ENCODE assay signal across 22 cellular contexts in the genomic region with DNA sequence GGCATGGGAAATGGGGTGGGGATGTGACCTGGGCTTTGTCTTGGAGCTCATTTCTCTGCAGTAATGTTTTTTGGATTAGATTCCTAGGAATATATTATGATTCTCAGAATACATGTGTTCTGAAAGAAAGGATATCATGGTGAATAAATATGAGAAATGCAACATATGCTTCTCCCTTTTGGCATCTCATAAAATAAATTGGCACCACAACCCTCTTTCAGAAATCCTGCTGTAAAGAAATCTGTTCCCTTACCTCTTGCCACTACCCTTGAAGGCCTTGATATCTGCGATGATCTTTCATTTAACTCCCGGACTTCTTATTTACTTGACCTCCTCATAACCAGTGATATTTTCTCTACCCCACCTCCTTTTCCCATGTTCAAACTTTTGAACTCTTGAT.
DNase-seq lines count a peak whose midpoint lies in the region; TF ChIP-seq lines count a peak whose summit lies in the region.
"Had no signal": no experiment of that assay in that cellular context is flagged by ENCODE, and none has a peak within 500 bp of the region (broad histone marks: within the 10 kb centered on the region; RNA-seq: fewer than 3 reads in every experiment).

No MANE protein-coding gene starts in this region.

- no peaks in the 10 kb centered on the region for H4K20me1 ChIP-seq in H9 (ENCODE audit: control insufficient read depth, insufficient read depth, insufficient read length)
- H4K20me1 ChIP-seq: BLaER1 treated with 17β-estradiol and CSF1 and Interleukin-3, amounts not matched to agents 10 nM and 100 nM had no signal

- no peak overlapping the region for H3K56ac ChIP-seq in H9 (ENCODE audit: insufficient read length, low read depth, low read length)

- no peaks in the 10 kb centered on the region for H3K79me2 ChIP-seq in H9 (ENCODE audit: insufficient read depth, low read length)

- DNase-seq in H9 (no peak), cerebellar cortex (ENCODE audit: low spot score) (peak; percentile 85), inferior parietal cortex (ENCODE audit: extremely low spot score) (peak; percentile 19), 8988T (no peak), NCI-H774 (lab: John Stamatoyannopoulos, UW) (no peak), DMS114 treated with DMSO at 0.1 percent for 48 hours (lab: John Stamatoyannopoulos, UW; ENCODE audit: unreplicated experiment) (no peak)
- DNase-seq in activated CD4-positive, alpha-beta T cell treated with anti-CD3 and anti-CD28 coated beads, Interleukin-2, amount 50 U/mL, for 1 hour, result no peak
- DNase-seq: AML-193; Caco-2; Calu3; CD4-positive, alpha-beta T cell; CD8-positive, alpha-beta T cell; DMS153; DMS53; DMS79; DND-41; EL; GF-D8 had no signal

- H3K79me1 ChIP-seq in H9 (ENCODE audit: insufficient read depth, low read depth, low read length, poor library complexity, severe bottlenecking), result no peaks in the 10 kb centered on the region

- no peaks in the 10 kb centered on the region for H3K23me2 ChIP-seq in H9 (ENCODE audit: insufficient read length, low read depth, low read length, poor library complexity, severe bottlenecking)

- TF ChIP-seq CTCF in H9 (conservative IDR thresholded peaks at IDR 0.05), result no peak

- no peak overlapping the region for H3K9ac ChIP-seq in H9 (ENCODE audit: extremely low read depth, insufficient read length, low read length)
- H3K9ac ChIP-seq: BLaER1 treated with 17β-estradiol and CSF1 and Interleukin-3, amounts not matched to agents 10 nM and 100 nM had no signal

- no peak overlapping the region for H2BK15ac ChIP-seq in H9 (ENCODE audit: low read depth, low read length)

- no peak overlapping the region for H4K5ac ChIP-seq in H9 (ENCODE audit: insufficient read length, low read depth, low read length)

- peaks cover 5 to 7% of the 10 kb centered on the region in 2 experiments; a peak in 1 of 4 replicates for H3K4me1 Mint-ChIP-seq in H9
- H3K4me1 Mint-ChIP-seq: B cell had no signal

- H4K91ac ChIP-seq in H9 (ENCODE audit: insufficient read length, low read depth, low read length), result no peak overlapping the region

- no peaks in the 10 kb centered on the region for H3K4me1 ChIP-seq in H9 (ENCODE audit: insufficient read depth, low read length)
- H3K4me1 ChIP-seq: A549; BLaER1 treated with 17β-estradiol and CSF1 and Interleukin-3, amounts not matched to agents 10 nM and 100 nM; Caco-2 had no signal

- no peak overlapping the region for H3K23ac ChIP-seq in H9 (ENCODE audit: insufficient read length, low read depth, low read length)

- no peaks in the 10 kb centered on the region for H3K36me3 Mint-ChIP-seq in H9 (ENCODE audit: insufficient read depth in 1 of 3, low read depth in 3 of 3)
- H3K36me3 Mint-ChIP-seq: CD8-positive, alpha-beta T cell had no signal

- H3K18ac ChIP-seq in H9 (ENCODE audit: insufficient read length, low read depth, low read length), result no peak overlapping the region

- H2AK5ac ChIP-seq in H9 (ENCODE audit: insufficient read length, low read length), result no peak overlapping the region

- H3K9me3 Mint-ChIP-seq in H9, result no peaks in the 10 kb centered on the region
- H3K9me3 Mint-ChIP-seq: CD4-positive, alpha-beta T cell; CD8-positive, alpha-beta T cell had no signal

- H3K4me2 ChIP-seq in H9 (ENCODE audit: insufficient read depth, insufficient read length, low read length), result no peak overlapping the region
- H3K4me2 ChIP-seq: A549; BLaER1 treated with 17β-estradiol and CSF1 and Interleukin-3, amounts not matched to agents 10 nM and 100 nM had no signal

- H4K8ac ChIP-seq in H9 (replicated peaks; ENCODE audit: insufficient read length, low read depth, low read length), result no peak overlapping the region

- no peak overlapping the region for H3K14ac ChIP-seq in H9 (ENCODE audit: insufficient read depth, low read length)

- no peaks in the 10 kb centered on the region for H3K27me3 Mint-ChIP-seq in H9 (ENCODE audit: low read depth)
- H3K27me3 Mint-ChIP-seq: B cell; CD4-positive, alpha-beta T cell had no signal

- H2BK20ac ChIP-seq in H9 (ENCODE audit: low read depth, low read length, poor library complexity, severe bottlenecking), result no peak overlapping the region

- no CpG with 5 or more reads among the region's 2 CpGs for WGBS in H9 (ENCODE audit: extremely low coverage, insufficient read length, low lambda C conversion rate)

- no peaks in the 10 kb centered on the region for H3K27me3 ChIP-seq in H9 (ENCODE audit: insufficient read depth, low read length)
- H3K27me3 ChIP-seq: BLaER1 treated with 17β-estradiol and CSF1 and Interleukin-3, amounts not matched to agents 10 nM and 100 nM had no signal

- no peak overlapping the region for H3K4me3 Mint-ChIP-seq in H9
- H3K4me3 Mint-ChIP-seq: B cell; CD4-positive, alpha-beta T cell; CD8-positive, alpha-beta T cell had no signal

- H3K9me3 ChIP-seq in H9 (ENCODE audit: control insufficient read depth, low read depth, low read length), result no peaks in the 10 kb centered on the region
- H3K9me3 ChIP-seq: A549; BLaER1 treated with 17β-estradiol and CSF1 and Interleukin-3, amounts not matched to agents 10 nM and 100 nM; Caco-2 had no signal

- peak overlapping the region; percentile 55 for H2BK120ac ChIP-seq in H9 (ENCODE audit: low read depth, low read length, poor library complexity, severe bottlenecking)

- no peak overlapping the region for H3K4ac ChIP-seq in H9 (ENCODE audit: low read depth, low read length)

- H3T11ph ChIP-seq in H9 (ENCODE audit: low read length), result no peak overlapping the region

- no peak overlapping the region for H3K27ac ChIP-seq in H9 (ENCODE audit: insufficient read length, low read depth, low read length)
- H3K27ac ChIP-seq: A549; BLaER1 treated with 17β-estradiol and CSF1 and Interleukin-3, amounts not matched to agents 10 nM and 100 nM; C4-2B had no signal

- H2BK12ac ChIP-seq in H9 (ENCODE audit: insufficient read length, low read depth, low read length), result no peak overlapping the region

- H2AFZ ChIP-seq in H9 (ENCODE audit: low read length), result no peak overlapping the region

- H3K27ac Mint-ChIP-seq in H9, result no peak overlapping the region
- H3K27ac Mint-ChIP-seq: B cell; CD4-positive, alpha-beta T cell; CD8-positive, alpha-beta T cell had no signal

- no peak overlapping the region for H2BK5ac ChIP-seq in H9 (ENCODE audit: insufficient read length, low read length)

Comparison
In these comparisons a context has a peak if more than half of its experiments do, and no peak if none do; other contexts are left out.
1. DNase-seq: peak in cerebellar cortex (single experiment) and inferior parietal cortex (single experiment); none in H9 (single experiment), activated CD4-positive, alpha-beta T cell treated with anti-CD3 and anti-CD28 coated beads, Interleukin-2, amount 50 U/mL, for 1 hour (single experiment), 8988T (single experiment), NCI-H774 (single experiment) and DMS114 treated with DMSO at 0.1 percent for 48 hours (single experiment).